In genomic region chr1:51527144-51527543, GRCh38 we compare ENCODE assay signal across 8 cellular contexts.
"Had no signal": no experiment of that assay in that cellular context is flagged by ENCODE, and none has a peak within 500 bp of the region (broad histone marks: within the 10 kb centered on the region; RNA-seq: fewer than 3 reads in every experiment).

No MANE protein-coding gene starts in this region.

- FAIRE-seq: HTR-8/SVneo, K562 had no signal

- H3K27ac ChIP-seq: HL-60, KMS-11 had no signal

- H3K27ac Mint-ChIP-seq: IgD-negative memory B cell had no signal

- DNase-seq: IMR-90, KBM-7, KG1 had no signal

- H3K9me3 Mint-ChIP-seq: IgD-negative memory B cell had no signal

- H3K4me2 ChIP-seq: KMS-11 had no signal

- H3K27me3 Mint-ChIP-seq: IgD-negative memory B cell had no signal

- H3K4me3 ChIP-seq: K562 had no signal

- H3K9ac ChIP-seq: KMS-11 had no signal

- H3K4me3 Mint-ChIP-seq: IgD-negative memory B cell had no signal
